In genomic region chr13:107992542-107992941, GRCh38 we compare ENCODE assay signal across 16 cellular contexts.
DNase-seq lines count a peak whose midpoint lies in the region; ATAC-seq, FAIRE-seq and TF ChIP-seq lines count a peak whose summit lies in the region.
"Had no signal": no experiment of that assay in that cellular context is flagged by ENCODE, and none has a peak within 500 bp of the region (broad histone marks: within the 10 kb centered on the region; RNA-seq: fewer than 3 reads in every experiment).

No MANE protein-coding gene starts in this region.

- no peak for TF ChIP-seq POLR2A in erythroblast (IDR thresholded peaks at IDR 0.05; ENCODE audit: low read length)

- intact Hi-C loops in kidney (cut with DNase I): no loop called here

- no peak overlapping the region for H3K9ac ChIP-seq in kidney (ENCODE audit: low read length in 2 of 2)

- H3K4me3 ChIP-seq in bronchial epithelial cell (ENCODE audit: low read depth, low read length): no peak overlapping the region
- no peak overlapping the region for H3K4me3 ChIP-seq in small intestine (ENCODE audit: low read depth in 1 of 2, low read length in 2 of 2)
- H3K4me3 ChIP-seq in kidney (ENCODE audit: low read length in 2 of 2): no peak overlapping the region

- FAIRE-seq in bronchial epithelial cell (lab: Jason Lieb, UNC): no peak
- FAIRE-seq in small intestine (lab: Jason Lieb, UNC): no peak
- no peak for FAIRE-seq in kidney (lab: Jason Lieb, UNC)

- H3K27ac ChIP-seq in small intestine (ENCODE audit: low read depth in 1 of 2, low read length in 1 of 2) (no peak overlapping the region), kidney (ENCODE audit: low read depth in 2 of 2, low read length in 2 of 2) (no peak overlapping the region)

- WGBS in small intestine, 3 donors: 29 to 48% (median 32%) methylated on average over 2 of the region's 2 CpGs

- DNase-seq in NCI-H226: peak; percentile 4
- DNase-seq in bronchial epithelial cell (ENCODE audit: low read depth): peak; percentile 10
- DNase-seq in iris pigment epithelial cell (ENCODE audit: low read depth): peak; percentile 9
- DNase-seq in small intestine: peak; percentile 7
- no peak for DNase-seq in erythroblast (lab: John Stamatoyannopoulos, UW)
- DNase-seq in kidney: no peak
- no peak for DNase-seq in SKM-1 (lab: John Stamatoyannopoulos, UW; ENCODE audit: unreplicated experiment)
- DNase-seq: ACHN, AML-193, H7, IMR-90, Kasumi-1, NCI-H1105 treated with DMSO at 0.1 percent for 48 hours, NCI-H187, NCI-H446 had no signal

- no peak for ATAC-seq in HG03521 (IDR thresholded peaks at IDR 0.05; ENCODE audit: unreplicated experiment)

- H3K4me1 ChIP-seq in small intestine (ENCODE audit: control insufficient read depth in 2 of 2, insufficient read depth in 1 of 2, low read depth in 1 of 2, low read length in 1 of 2): no peaks in the 10 kb centered on the region
- H3K4me1 ChIP-seq in kidney (ENCODE audit: control insufficient read depth in 1 of 2, insufficient read depth in 1 of 2, low read depth in 1 of 2, low read length in 2 of 2): no peaks in the 10 kb centered on the region

- H3K27me3 ChIP-seq in bronchial epithelial cell (ENCODE audit: control insufficient read depth, insufficient read depth, low read length) (no peaks in the 10 kb centered on the region), small intestine (ENCODE audit: control insufficient read depth in 2 of 2, insufficient read depth in 2 of 2, low read length in 2 of 2) (no peaks in the 10 kb centered on the region)

- H3K9me3 ChIP-seq in small intestine (ENCODE audit: control insufficient read depth, low read depth) (no peaks in the 10 kb centered on the region), kidney (ENCODE audit: control insufficient read depth in 1 of 2, low read length in 2 of 2) (no peaks in the 10 kb centered on the region)

- H3K36me3 ChIP-seq in bronchial epithelial cell (ENCODE audit: control insufficient read depth, insufficient read depth, low read length) (no peaks in the 10 kb centered on the region), small intestine (ENCODE audit: control insufficient read depth in 2 of 2, insufficient read depth in 2 of 2, low read length in 2 of 2) (no peaks in the 10 kb centered on the region), kidney (ENCODE audit: control insufficient read depth in 1 of 2, insufficient read depth in 2 of 2, low read length in 2 of 2) (no peaks in the 10 kb centered on the region)

- TF ChIP-seq CTCF in bronchial epithelial cell (IDR thresholded peaks at IDR 0.05; ENCODE audit: insufficient read depth, low read length, severe bottlenecking) (no peak), kidney (IDR thresholded peaks at IDR 0.05; ENCODE audit: borderline replicate concordance, extremely low read depth, insufficient read depth) (no peak)

Comparison
In these comparisons a context has a peak if more than half of its experiments do, and no peak if none do; other contexts are left out.
1. DNase-seq: peak in NCI-H226 (single experiment), bronchial epithelial cell (single experiment), iris pigment epithelial cell (single experiment) and small intestine (single experiment); none in erythroblast (0 of 2), kidney (single experiment) and SKM-1 (single experiment).